In the genomic region with DNA sequence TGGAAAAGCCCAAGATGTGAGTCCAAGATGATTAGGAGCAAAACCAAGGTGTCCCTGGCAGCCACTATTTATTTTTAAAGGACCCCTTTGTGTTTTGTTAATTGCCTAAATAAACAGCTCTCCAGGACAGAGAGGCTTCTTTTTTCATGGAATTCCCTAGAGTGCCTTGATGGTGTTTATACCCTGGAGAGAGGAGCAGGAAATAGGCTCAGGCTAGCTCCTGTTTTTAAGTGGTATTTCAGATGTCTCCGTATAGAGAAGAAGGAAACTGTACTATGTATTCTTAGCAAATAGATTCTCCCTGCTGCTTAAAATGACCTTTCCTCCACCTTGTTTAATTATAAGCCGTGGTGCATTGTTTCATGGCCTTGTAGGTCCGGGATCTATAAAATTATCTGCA, we compare ENCODE assay signal across 27 cellular contexts.
DNase-seq lines count a peak whose midpoint lies in the region; ATAC-seq and TF ChIP-seq lines count a peak whose summit lies in the region.
"Had no signal": no experiment of that assay in that cellular context is flagged by ENCODE, and none has a peak within 500 bp of the region (broad histone marks: within the 10 kb centered on the region; RNA-seq: fewer than 3 reads in every experiment).

No MANE protein-coding gene starts in this region.

- H3K4me3 Mint-ChIP-seq in endodermal cell = peak overlapping the region; percentile 8
- H3K4me3 Mint-ChIP-seq: activated B cell treated with CpG ODN at 0.5 μM for 24 hours; activated naive CD8-positive, alpha-beta T cell treated with anti-CD3 and anti-CD28 coated beads for 36 hours; activated T-helper 17 cell treated with anti-CD3 and anti-CD28 coated beads, Interleukin-2, amount 50 U/mL, for 72 hours; B cell; naive thymus-derived CD8-positive, alpha-beta T cell had no signal

- ATAC-seq in HG02970 (IDR thresholded peaks at IDR 0.05; ENCODE audit: low FRiP score, unreplicated experiment) = no peak
- ATAC-seq: A549; activated T-helper 17 cell treated with anti-CD3 and anti-CD28 coated beads, Interleukin-2, amount 50 U/mL, for 72 hours; foreskin keratinocyte; HepG2; naive thymus-derived CD8-positive, alpha-beta T cell; pancreas; SK-N-SH treated with all-trans-retinoic acid at 6 μM for 48 hours had no signal

- no peak overlapping the region for H3K27ac Mint-ChIP-seq in endodermal cell
- H3K27ac Mint-ChIP-seq: activated B cell treated with CpG ODN at 0.5 μM for 24 hours; activated naive CD8-positive, alpha-beta T cell treated with anti-CD3 and anti-CD28 coated beads for 36 hours; activated T-helper 17 cell treated with anti-CD3 and anti-CD28 coated beads, Interleukin-2, amount 50 U/mL, for 72 hours; B cell; naive thymus-derived CD8-positive, alpha-beta T cell had no signal

- H3K4me1 Mint-ChIP-seq in endodermal cell = peaks cover 57% of the 10 kb centered on the region
- H3K4me1 Mint-ChIP-seq: activated B cell treated with CpG ODN at 0.5 μM for 24 hours; B cell; naive thymus-derived CD8-positive, alpha-beta T cell had no signal

- H3K36me3 Mint-ChIP-seq in endodermal cell (ENCODE audit: low read depth) = no peaks in the 10 kb centered on the region
- H3K36me3 Mint-ChIP-seq: activated naive CD8-positive, alpha-beta T cell treated with anti-CD3 and anti-CD28 coated beads for 36 hours; naive thymus-derived CD8-positive, alpha-beta T cell had no signal

- H3K36me3 ChIP-seq in endodermal cell (ENCODE audit: control insufficient read depth, insufficient read depth, low read length) = no peaks in the 10 kb centered on the region
- H3K36me3 ChIP-seq: pancreas, sigmoid colon had no signal

- H3K27me3 ChIP-seq in endodermal cell (ENCODE audit: control insufficient read depth, insufficient read depth, low read length, poor library complexity, severe bottlenecking) = no peaks in the 10 kb centered on the region
- H3K27me3 ChIP-seq: foreskin keratinocyte, pancreas, sigmoid colon had no signal

- 3 to 28% methylated on average over 3 of the region's 3 CpGs for WGBS in endodermal cell (ENCODE audit: insufficient coverage in 1 of 2, insufficient read length in 1 of 2), 2 experiments

- no peak overlapping the region for H3K9ac ChIP-seq in endodermal cell (ENCODE audit: extremely low read depth, low read length, poor library complexity, severe bottlenecking)

- TF ChIP-seq CTCF in endodermal cell (conservative IDR thresholded peaks at IDR 0.05) = no peak

- H3K4me3 ChIP-seq in endodermal cell (ENCODE audit: low read length) = no peak overlapping the region
- H3K4me3 ChIP-seq: A549, pancreas, sigmoid colon had no signal

- peaks cover 9% of the 10 kb centered on the region for H3K4me1 ChIP-seq in endodermal cell (ENCODE audit: control insufficient read depth, insufficient read depth, low read length)
- H3K4me1 ChIP-seq: A549, foreskin keratinocyte, sigmoid colon had no signal

- intact Hi-C loops in posterior cingulate gyrus (cut with DNase I) = no loop called here

- H3K27me3 Mint-ChIP-seq in endodermal cell (ENCODE audit: insufficient read depth) = peaks cover 5% of the 10 kb centered on the region
- H3K27me3 Mint-ChIP-seq: activated B cell treated with CpG ODN at 0.5 μM for 24 hours; activated T-helper 17 cell treated with anti-CD3 and anti-CD28 coated beads, Interleukin-2, amount 50 U/mL, for 72 hours had no signal

- H3K9me3 Mint-ChIP-seq in endodermal cell = no peaks in the 10 kb centered on the region
- H3K9me3 Mint-ChIP-seq: activated B cell treated with CpG ODN at 0.5 μM for 24 hours; activated T-helper 17 cell treated with anti-CD3 and anti-CD28 coated beads, Interleukin-2, amount 50 U/mL, for 72 hours; naive thymus-derived CD8-positive, alpha-beta T cell had no signal

- no peaks in the 10 kb centered on the region for H3K9me3 ChIP-seq in endodermal cell (ENCODE audit: control insufficient read depth, low read length)
- H3K9me3 ChIP-seq: A549, pancreas, sigmoid colon had no signal

- DNase-seq in NCI-H2029 (lab: John Stamatoyannopoulos, UW) (peak; percentile 24), NCI-H2029 treated with DMSO at 0.1 percent for 48 hours (lab: John Stamatoyannopoulos, UW) (no peak), NCI-H146 treated with DMSO at 0.1 percent for 48 hours (lab: John Stamatoyannopoulos, UW; ENCODE audit: unreplicated experiment) (peak; percentile 23), endodermal cell (no peak), mucosa of gallbladder (ENCODE audit: low spot score) (peak; percentile 47), posterior cingulate gyrus (no peak), cerebellar nuclear complex (lab: John Stamatoyannopoulos, UW) (no peak)
- DNase-seq: activated B cell treated with CpG ODN at 0.5 μM for 24 hours; activated CD4-positive, alpha-beta T cell treated with anti-CD3 and anti-CD28 coated beads, Interleukin-2, amount 50 U/mL, for 4 hours; activated CD8-positive, alpha-beta memory T cell treated with anti-CD3 and anti-CD28 coated beads, Interleukin-2, amount 50 U/mL, for 4 hours; activated naive CD8-positive, alpha-beta T cell treated with anti-CD3 and anti-CD28 coated beads for 36 hours; DND-41; foreskin keratinocyte; hypothalamus; naive thymus-derived CD8-positive, alpha-beta T cell; NCI-H1436 treated with DMSO at 0.1 percent for 48 hours; NCI-H446 treated with DMSO at 0.1 percent for 48 hours; pancreas; sigmoid colon; stimulated activated CD4-positive, alpha-beta T cell treated with anti-CD3 and anti-CD28 coated beads, Interleukin-15, amount 100 ng/mL, for 24 hours; trophoblast cell had no signal

- no peak overlapping the region for H3K27ac ChIP-seq in endodermal cell (ENCODE audit: low read depth, low read length)
- H3K27ac ChIP-seq: A549, foreskin keratinocyte, pancreas, sigmoid colon had no signal

Comparison
In these comparisons a context has a peak if more than half of its experiments do, and no peak if none do; other contexts are left out.
1. DNase-seq: peak in NCI-H2029 (single experiment), NCI-H146 treated with DMSO at 0.1 percent for 48 hours (single experiment) and mucosa of gallbladder (single experiment); none in NCI-H2029 treated with DMSO at 0.1 percent for 48 hours (single experiment), endodermal cell (single experiment), posterior cingulate gyrus (0 of 10) and cerebellar nuclear complex (0 of 2).